ENCODE assay signal across 8 cellular contexts in the genomic region with DNA sequence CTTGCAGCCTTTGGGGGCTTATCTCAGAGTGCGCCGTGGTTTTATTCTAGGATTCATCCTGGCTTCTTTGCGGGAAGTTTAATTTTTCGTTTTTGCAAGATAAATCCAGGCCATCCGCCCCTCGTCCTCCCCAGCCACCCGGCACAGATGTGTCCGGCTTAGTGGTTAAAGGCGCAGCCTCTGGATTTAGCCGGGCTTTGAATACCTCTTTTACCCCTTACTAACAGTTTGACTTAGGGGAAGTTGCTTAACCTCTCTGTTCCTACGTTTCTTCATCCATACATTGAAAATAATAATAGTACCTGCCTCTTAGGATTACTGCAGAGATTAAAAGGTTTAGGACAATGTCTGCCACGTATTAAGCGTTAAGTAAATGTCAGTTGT. TPM values are rescaled to one million over a fixed set of nuclear protein-coding genes. Genes with fewer than 3 reads are reported as not detected.
A peak's percentile ranks its signal among the peaks of the same experiment; 100 is the strongest.
DNase-seq lines count a peak whose midpoint lies in the region; ATAC-seq, FAIRE-seq and TF ChIP-seq lines count a peak whose summit lies in the region.

No MANE protein-coding gene starts in this region.

- peak; percentile 15 for FAIRE-seq in H54 (lab: Jason Lieb, UNC)

- H3K27me3 Mint-ChIP-seq in stimulated activated naive CD8-positive, alpha-beta T cell treated with anti-CD3 and anti-CD28 coated beads, Interleukin-15, amount 100 ng/mL, for 72 hours, result no peaks in the 10 kb centered on the region

- no peaks in the 10 kb centered on the region for H3K36me3 ChIP-seq in ascending aorta

- peak overlapping the region; percentile 99 to 100 for H3K27ac Mint-ChIP-seq in stimulated activated naive CD8-positive, alpha-beta T cell treated with anti-CD3 and anti-CD28 coated beads, Interleukin-15, amount 100 ng/mL, for 72 hours

- H3K27ac ChIP-seq in ascending aorta, result peak overlapping the region; percentile 2 to 28

- H3K4me3 Mint-ChIP-seq in stimulated activated naive CD8-positive, alpha-beta T cell treated with anti-CD3 and anti-CD28 coated beads, Interleukin-15, amount 100 ng/mL, for 72 hours, result peak overlapping the region; percentile 97 to 100

- intact Hi-C loops in ascending aorta (cut with DNase I), result loop anchor here (5.0 kb wide), 2 partner anchors 79 to 129 kb away; no protein-coding TSS in a partner anchor

- ATAC-seq in stimulated activated naive CD8-positive, alpha-beta T cell treated with anti-CD3 and anti-CD28 coated beads, Interleukin-15, amount 100 ng/mL, for 72 hours, result peak; percentile 6

- H3K9me3 Mint-ChIP-seq in stimulated activated naive CD8-positive, alpha-beta T cell treated with anti-CD3 and anti-CD28 coated beads, Interleukin-15, amount 100 ng/mL, for 72 hours, result no peaks in the 10 kb centered on the region

- peaks cover 0 to 13% of the 10 kb centered on the region in 2 donors for H3K4me1 ChIP-seq in ascending aorta

- no peak for TF ChIP-seq POLR2A in H54 (IDR thresholded peaks at IDR 0.05; ENCODE audit: low read depth, low read length)

- H3K4me1 Mint-ChIP-seq in stimulated activated naive CD8-positive, alpha-beta T cell treated with anti-CD3 and anti-CD28 coated beads, Interleukin-15, amount 100 ng/mL, for 72 hours, result peaks cover 26% of the 10 kb centered on the region

- peak overlapping the region; percentile 69 to 80 for H3K4me3 ChIP-seq in ascending aorta

- H3K27me3 ChIP-seq in ascending aorta, result no peaks in the 10 kb centered on the region

- TF ChIP-seq CTCF in ascending aorta (IDR thresholded peaks at IDR 0.05), result no peak

- peak; percentile 21 to 47 for DNase-seq in NCI-H526 (lab: John Stamatoyannopoulos, UW)
- no peak for DNase-seq in NCI-H526 treated with DMSO at 0.1 percent for 48 hours (lab: John Stamatoyannopoulos, UW)
- no peak for DNase-seq in H54 (ENCODE audit: insufficient read length, low spot score)
- DNase-seq in NCI-H2107 treated with DMSO at 0.1 percent for 48 hours (lab: John Stamatoyannopoulos, UW; ENCODE audit: unreplicated experiment), result peak; percentile 40
- DNase-seq in ascending aorta (ENCODE audit: low spot score in 2 of 2), result no peak
- DNase-seq in iris pigment epithelial cell (ENCODE audit: low read depth), result peak; percentile 36
- DNase-seq in stimulated activated naive CD8-positive, alpha-beta T cell treated with anti-CD3 and anti-CD28 coated beads, Interleukin-15, amount 100 ng/mL, for 72 hours, result peak in 1 of 2 donors; percentile 18
- no peak for DNase-seq in DMS153 (lab: John Stamatoyannopoulos, UW)

- no peaks in the 10 kb centered on the region for H3K9me3 ChIP-seq in ascending aorta

RNA-seq across cellular contexts. Expression of gene ECT2, which starts 0.7 kb away (rescaled TPM):
- total RNA-seq in ascending aorta, result 27.1 TPM

RNA-seq across cellular contexts. Expression of gene NCEH1, which starts 40.3 kb away (rescaled TPM):
- 19.1 TPM for total RNA-seq in ascending aorta

Comparison
In these comparisons a context has a peak if more than half of its experiments do, and no peak if none do; other contexts are left out.
1. DNase-seq: peak in NCI-H526 (2 of 2), NCI-H2107 treated with DMSO at 0.1 percent for 48 hours (single experiment) and iris pigment epithelial cell (single experiment); none in NCI-H526 treated with DMSO at 0.1 percent for 48 hours (single experiment), H54 (single experiment), ascending aorta (0 of 2) and DMS153 (single experiment).